ENCODE assay signal across 8 cellular contexts in genomic region chr1:151832318-151832984, GRCh38. TPM values are rescaled to one million over a fixed set of nuclear protein-coding genes. Genes with fewer than 3 reads are reported as not detected.
DNase-seq lines count a peak whose midpoint lies in the region; ATAC-seq and TF ChIP-seq lines count a peak whose summit lies in the region.

No MANE protein-coding gene starts in this region.

- ATAC-seq in GM19455 (IDR thresholded peaks at IDR 0.05; ENCODE audit: unreplicated experiment) (no peak), GM19324 (IDR thresholded peaks at IDR 0.05; ENCODE audit: low FRiP score, unreplicated experiment) (no peak), GM19463 (IDR thresholded peaks at IDR 0.05; ENCODE audit: unreplicated experiment) (no peak), HG02571 (IDR thresholded peaks at IDR 0.05; ENCODE audit: unreplicated experiment) (no peak)

- no peaks in the 10 kb centered on the region for H3K79me2 ChIP-seq in osteoblast (ENCODE audit: insufficient read depth, low read length)

- H4K20me1 ChIP-seq in osteoblast (ENCODE audit: insufficient read depth, low read length), result no peaks in the 10 kb centered on the region

- DNase-seq in DMS153 (lab: John Stamatoyannopoulos, UW), result peak; percentile 94
- DNase-seq in NCI-H2171 (lab: John Stamatoyannopoulos, UW), result peak; percentile 27
- DNase-seq in epithelial cell of esophagus (ENCODE audit: low read depth), result peak; percentile 74
- DNase-seq in osteoblast (ENCODE audit: insufficient read length, low spot score, missing footprints), result peak; percentile 92

- TF ChIP-seq CTCF in epithelial cell of esophagus (IDR thresholded peaks at IDR 0.05; ENCODE audit: insufficient read depth, low read depth, low read length, missing control alignments), result no peak
- TF ChIP-seq CTCF in osteoblast (IDR thresholded peaks at IDR 0.05; ENCODE audit: extremely low read depth, low read depth, low read length), result no peak

- H3K9me3 ChIP-seq in osteoblast (ENCODE audit: low read depth, low read length), result no peaks in the 10 kb centered on the region

- peaks cover 25% of the 10 kb centered on the region for H3K27me3 ChIP-seq in osteoblast (ENCODE audit: insufficient read depth, low read length)

- H3K4me3 ChIP-seq in epithelial cell of esophagus (ENCODE audit: low read length) (no peak overlapping the region), osteoblast (ENCODE audit: insufficient read depth, low read length) (no peak overlapping the region)

- H3K4me1 ChIP-seq in osteoblast (ENCODE audit: insufficient read depth, low read length), result no peaks in the 10 kb centered on the region

- no peak overlapping the region for H3K4me2 ChIP-seq in osteoblast (ENCODE audit: insufficient read depth, low read length)

- H3K36me3 ChIP-seq in osteoblast (ENCODE audit: insufficient read depth, low read length), result no peaks in the 10 kb centered on the region

- no peak overlapping the region for H2AFZ ChIP-seq in osteoblast (ENCODE audit: low read length)

- H3K27ac ChIP-seq in osteoblast (ENCODE audit: low read depth, low read length), result no peak overlapping the region

RNA-seq across cellular contexts. Expression of gene RORC, which starts 0.8 kb away (rescaled TPM):
- total RNA-seq in osteoblast, result not detected in 2 replicates

RNA-seq across cellular contexts. Expression of gene C2CD4D, which starts 7.2 kb away (rescaled TPM):
- total RNA-seq in osteoblast, result not detected in 2 replicates

RNA-seq across cellular contexts. Expression of gene THEM5, which starts 21.1 kb away (rescaled TPM):
- total RNA-seq in osteoblast, result not detected in 2 replicates

RNA-seq across cellular contexts. Expression of gene LINGO4, which starts 27.2 kb away (rescaled TPM):
- not detected in 2 replicates for total RNA-seq in osteoblast

RNA-seq across cellular contexts. Expression of gene TDRKH, which starts 42.2 kb away (rescaled TPM):
- total RNA-seq in osteoblast, result 1.1 and 1.2 TPM in 2 replicates

Comparison
In these comparisons a context has a peak if more than half of its experiments do, and no peak if none do; other contexts are left out.
1. DNase-seq: peak in every context shown above with its lines; median percentile 94 in DMS153; 92 in osteoblast; 74 in epithelial cell of esophagus; 27 in NCI-H2171.